Comparison of ENCODE assay signal across 28 cellular contexts in genomic region chr18:36476433-36476832, GRCh38.
"Had no signal": no experiment of that assay in that cellular context is flagged by ENCODE, and none has a peak within 500 bp of the region (broad histone marks: within the 10 kb centered on the region; RNA-seq: fewer than 3 reads in every experiment).

No MANE protein-coding gene starts in this region.

- DNase-seq: activated CD4-positive, alpha-beta memory T cell treated with anti-CD3 and anti-CD28 coated beads, Interleukin-2, amount 10 ng/mL, durations not matched to agents 7 days and 5 days; activated CD4-positive, alpha-beta T cell treated with anti-CD3 and anti-CD28 coated beads for 1 hour; activated CD4-positive, alpha-beta T cell treated with anti-CD3 and anti-CD28 coated beads for 48 hours; activated CD4-positive, CD25-positive, alpha-beta regulatory T cell; activated CD8-positive, alpha-beta memory T cell treated with anti-CD3 and anti-CD28 coated beads for 24 hours; activated CD8-positive, alpha-beta memory T cell treated with anti-CD3 and anti-CD28 coated beads, Interleukin-2, amount 10 ng/mL, durations not matched to agents 7 days and 5 days; activated CD8-positive, alpha-beta memory T cell treated with anti-CD3 and anti-CD28 coated beads, Interleukin-2, amount 50 U/mL, for 48 hours; activated effector memory CD4-positive, alpha-beta T cell treated with Interleukin-2 at 50 U/mL for 16 hours; activated naive CD4-positive, alpha-beta T cell treated with anti-CD3 and anti-CD28 coated beads, Interleukin-2, amount 10 ng/mL, durations not matched to agents 7 days and 5 days; activated naive CD8-positive, alpha-beta T cell treated with anti-CD3 and anti-CD28 coated beads, Interleukin-2, amount 50 U/mL, for 24 hours; activated T-cell treated with anti-CD3 and anti-CD28 coated beads, Interleukin-2, amount 50 U/mL, for 48 hours; anterior cingulate cortex; NCI-H1105; NCI-H1417 treated with DMSO at 0.1 percent for 48 hours; NCI-H187 treated with DMSO at 0.1 percent for 48 hours; NCI-H2081; NCI-H345; NCI-H524 treated with DMSO at 0.1 percent for 48 hours; SIG-M5; T-helper 1 cell; T-helper 2 cell; T-helper 9 cell; WERI-Rb-1 had no signal

- ATAC-seq: activated CD8-positive, alpha-beta memory T cell treated with anti-CD3 and anti-CD28 coated beads, Interleukin-2, amount 10 ng/mL, durations not matched to agents 7 days and 5 days; activated naive CD8-positive, alpha-beta T cell treated with anti-CD3 and anti-CD28 coated beads, Interleukin-2, amount 50 U/mL, for 24 hours; Panc1; Right ventricle myocardium inferior; SK-N-SH treated with all-trans-retinoic acid at 6 μM for 48 hours had no signal

- H3K36me3 ChIP-seq: cardiac muscle cell, WERI-Rb-1 had no signal

- H3K27me3 ChIP-seq: cardiac muscle cell had no signal

- H3K4me3 ChIP-seq: cardiac muscle cell had no signal

- H3K27ac ChIP-seq: cardiac muscle cell, RWPE1, WERI-Rb-1 had no signal
